10 cellular contexts compared by ENCODE assay signal in the genomic region with DNA sequence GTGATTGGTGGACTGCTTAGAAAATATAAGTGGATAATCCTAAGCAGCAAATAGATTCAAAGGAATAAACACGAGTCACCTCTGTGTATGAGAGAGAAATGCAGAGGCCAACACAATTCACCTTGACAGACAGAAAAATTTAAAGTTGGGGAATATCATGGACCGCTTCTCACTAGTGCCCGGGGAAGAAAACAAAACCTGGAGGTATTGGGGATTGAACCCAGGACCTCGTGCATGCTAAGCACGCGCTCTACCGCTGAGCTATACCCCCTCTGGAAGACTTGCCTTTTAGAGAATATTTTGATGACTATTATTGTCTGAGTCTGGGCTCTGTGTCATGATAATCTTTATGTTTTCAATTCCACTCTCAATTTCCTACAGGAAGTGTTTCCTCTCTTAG.
DNase-seq lines count a peak whose midpoint lies in the region; ATAC-seq and TF ChIP-seq lines count a peak whose summit lies in the region.
"Had no signal": no experiment of that assay in that cellular context is flagged by ENCODE, and none has a peak within 500 bp of the region (broad histone marks: within the 10 kb centered on the region; RNA-seq: fewer than 3 reads in every experiment).

No MANE protein-coding gene starts in this region.

- ATAC-seq in HG02981 (IDR thresholded peaks at IDR 0.05; ENCODE audit: unreplicated experiment): no peak

- H3K4me1 Mint-ChIP-seq in endodermal cell: peaks cover 29% of the 10 kb centered on the region

- no peak overlapping the region for H3K27ac ChIP-seq in endodermal cell (ENCODE audit: low read depth, low read length)

- H3K9me3 Mint-ChIP-seq in endodermal cell: no peaks in the 10 kb centered on the region

- H3K36me3 ChIP-seq in BE2C (no peaks in the 10 kb centered on the region), H7 (replicated peaks; ENCODE audit: control insufficient read depth, insufficient read depth, low read length) (no peaks in the 10 kb centered on the region), endodermal cell (ENCODE audit: control insufficient read depth, insufficient read depth, low read length) (no peaks in the 10 kb centered on the region)

- H3K36me3 Mint-ChIP-seq in endodermal cell (ENCODE audit: low read depth): no peaks in the 10 kb centered on the region

- H3K27ac Mint-ChIP-seq in endodermal cell: no peak overlapping the region

- no peak overlapping the region for H3K4me3 Mint-ChIP-seq in endodermal cell

- no peak overlapping the region for H3K9ac ChIP-seq in endodermal cell (ENCODE audit: extremely low read depth, low read length, poor library complexity, severe bottlenecking)

- H3K4me3 ChIP-seq in BE2C (ENCODE audit: low read depth, low read length): peak overlapping the region; percentile 70
- no peak overlapping the region for H3K4me3 ChIP-seq in H7 (ENCODE audit: insufficient read depth, low read depth, low read length)
- no peak overlapping the region for H3K4me3 ChIP-seq in endodermal cell (ENCODE audit: low read length)

- TF ChIP-seq CTCF in BE2C (IDR thresholded peaks at IDR 0.05; ENCODE audit: low read depth, low read length) (no peak), endodermal cell (conservative IDR thresholded peaks at IDR 0.05) (no peak)

- H3K4me1 ChIP-seq in BE2C (no peaks in the 10 kb centered on the region), endodermal cell (ENCODE audit: control insufficient read depth, insufficient read depth, low read length) (no peaks in the 10 kb centered on the region)

- H3K9me3 ChIP-seq in BE2C: no peaks in the 10 kb centered on the region
- no peaks in the 10 kb centered on the region for H3K9me3 ChIP-seq in endodermal cell (ENCODE audit: control insufficient read depth, low read length)

- no peak for DNase-seq in BE2C
- peak; percentile 29 for DNase-seq in H7
- peak; percentile 90 for DNase-seq in OCI-M1 (lab: John Stamatoyannopoulos, UW)
- DNase-seq in endodermal cell: peak; percentile 73
- DNase-seq in midbrain (lab: John Stamatoyannopoulos, UW): no peak
- no peak for DNase-seq in NCI-H510A treated with DMSO at 0.1 percent for 48 hours (lab: John Stamatoyannopoulos, UW)
- DNase-seq in NCI-H187 (lab: John Stamatoyannopoulos, UW): no peak
- DNase-seq: activated gamma-delta T cell treated with Interleukin-2 at 50 U/mL for 16 hours, DMS53 had no signal

- H3K27me3 ChIP-seq in BE2C (peaks cover 30% of the 10 kb centered on the region), H7 (ENCODE audit: control insufficient read depth, insufficient read depth, low read length) (peaks cover 91% of the 10 kb centered on the region), endodermal cell (ENCODE audit: control insufficient read depth, insufficient read depth, low read length, poor library complexity, severe bottlenecking) (peaks cover 88% of the 10 kb centered on the region)

- peaks cover 92% of the 10 kb centered on the region for H3K27me3 Mint-ChIP-seq in endodermal cell (ENCODE audit: insufficient read depth)

- 0 to 2% methylated on average over 3 to 7 of the region's 7 CpGs for WGBS in endodermal cell (ENCODE audit: insufficient coverage in 1 of 2, insufficient read length in 1 of 2), 2 experiments

Comparison
In these comparisons a context has a peak if more than half of its experiments do, and no peak if none do; other contexts are left out.
1. DNase-seq: peak in H7 (single experiment), OCI-M1 (single experiment) and endodermal cell (single experiment); none in BE2C (single experiment), midbrain (single experiment), NCI-H510A treated with DMSO at 0.1 percent for 48 hours (single experiment) and NCI-H187 (0 of 2).